Comparison of ENCODE assay signal across 9 cellular contexts in genomic region chr22:41920271-41920976, GRCh38. TPM values are rescaled to one million over a fixed set of nuclear protein-coding genes. Genes with fewer than 3 reads are reported as not detected.
DNase-seq lines count a peak whose midpoint lies in the region; ATAC-seq and TF ChIP-seq lines count a peak whose summit lies in the region.
"Had no signal": no experiment of that assay in that cellular context is flagged by ENCODE, and none has a peak within 500 bp of the region (broad histone marks: within the 10 kb centered on the region; RNA-seq: fewer than 3 reads in every experiment).

No MANE protein-coding gene starts in this region.

- TF ChIP-seq POLR2A in GM19193 (IDR thresholded peaks at IDR 0.05; ENCODE audit: extremely low read depth, insufficient read depth, insufficient read length) = peak; percentile 53
- no peak for TF ChIP-seq POLR2A in spleen (IDR thresholded peaks at IDR 0.05)

- no peaks in the 10 kb centered on the region for H3K9me3 ChIP-seq in spleen
- H3K9me3 ChIP-seq in effector memory CD4-positive, alpha-beta T cell (ENCODE audit: control insufficient read depth, low read length) = no peaks in the 10 kb centered on the region
- H3K9me3 ChIP-seq: pancreas had no signal

- DNase-seq in coronary artery (ENCODE audit: low spot score) (no peak), spleen (peak; percentile 90), GF-D8 (lab: John Stamatoyannopoulos, UW) (no peak), ACHN (no peak)
- DNase-seq in effector memory CD4-positive, alpha-beta T cell = no peak

- H3K27ac ChIP-seq in coronary artery (no peak overlapping the region), spleen (peak overlapping the region; percentile 63 to 99 (median 90))
- no peak overlapping the region for H3K27ac ChIP-seq in effector memory CD4-positive, alpha-beta T cell (ENCODE audit: insufficient read depth, low read length, poor library complexity, severe bottlenecking)
- H3K27ac ChIP-seq: pancreas had no signal

- ATAC-seq in HG02943 (IDR thresholded peaks at IDR 0.05; ENCODE audit: low read depth, unreplicated experiment) (peak; percentile 20), GM18519 (IDR thresholded peaks at IDR 0.05; ENCODE audit: low FRiP score, unreplicated experiment) (no peak)

- TF ChIP-seq CTCF in coronary artery (IDR thresholded peaks at IDR 0.05) = no peak
- no peak for TF ChIP-seq CTCF in spleen (IDR thresholded peaks at IDR 0.05 in 8 of 11, conservative IDR thresholded peaks at IDR 0.05 in 3 of 11)

- peaks cover 0 to 15% (median 0%) of the 10 kb centered on the region in 6 donors for H3K36me3 ChIP-seq in spleen
- H3K36me3 ChIP-seq in effector memory CD4-positive, alpha-beta T cell (ENCODE audit: control insufficient read depth, insufficient read depth, low read length) = no peaks in the 10 kb centered on the region
- H3K36me3 ChIP-seq: pancreas had no signal

- H3K4me1 ChIP-seq in spleen = peaks cover 22 to 98% (median 74%) of the 10 kb centered on the region in 6 donors
- peaks cover 12% of the 10 kb centered on the region for H3K4me1 ChIP-seq in effector memory CD4-positive, alpha-beta T cell (ENCODE audit: control insufficient read depth, insufficient read depth, low read length, poor library complexity, severe bottlenecking)

- intact Hi-C loops in spleen (cut with DNase I; ENCODE audit: low total_unique reads) = no loop called here

- H3K4me3 ChIP-seq in coronary artery = peak overlapping the region; percentile 67
- H3K4me3 ChIP-seq in spleen = peak overlapping the region in 6 of 8 donors; percentile 41 to 70 (median 46)
- no peak overlapping the region for H3K4me3 ChIP-seq in effector memory CD4-positive, alpha-beta T cell (ENCODE audit: insufficient read depth, low read depth, low read length, poor library complexity, severe bottlenecking)

- in situ Hi-C loops in ACHN (cut with HindIII; ENCODE audit: low pct_ligation_motif_present, low pct_unique_long_range_greater_than_20kb, low sequenced_read_pairs) = no loop called here

- peaks cover 0 to 65% (median 18%) of the 10 kb centered on the region in 7 donors for H3K27me3 ChIP-seq in spleen (replicated peaks in 1 of 7)
- peaks cover under 1% of the 10 kb centered on the region for H3K27me3 ChIP-seq in effector memory CD4-positive, alpha-beta T cell (replicated peaks; ENCODE audit: control insufficient read depth, insufficient read depth, low read length, poor library complexity, severe bottlenecking)

- 29 to 43% (median 36%) methylated on average over 11 to 21 of the region's 21 CpGs for WGBS in spleen, 5 donors

RNA-seq across cellular contexts. Expression of gene SHISA8, which starts 5.5 kb away (rescaled TPM):
- total RNA-seq in spleen = 1 to 10 TPM in 6 of 7 donors, under 1 TPM in 1; 0.51 to 5.9 (median 3.6) TPM
- 1 to 10 TPM; 1.2 to 2.0 (median 1.4) TPM for polyA plus RNA-seq in spleen
- total RNA-seq: pancreas had no signal
- polyA plus RNA-seq: pancreas had no signal

RNA-seq across cellular contexts. Expression of gene TNFRSF13C, which starts 6.2 kb away (rescaled TPM):
- 100 to 1,000 TPM in 1 of 7 donors, 10 to 100 TPM in 6; 65.3 to 144 (median 84.2) TPM for total RNA-seq in spleen
- 10 to 100 TPM; 57.8 to 95.5 (median 65.9) TPM for polyA plus RNA-seq in spleen

RNA-seq across cellular contexts. Expression of gene CENPM, which starts 26.5 kb away (rescaled TPM):
- 10 to 100 TPM in 4 of 7 donors, 1 to 10 TPM in 3; 3.3 to 20.9 (median 10.1) TPM for total RNA-seq in spleen
- polyA plus RNA-seq in spleen = 10 to 100 TPM; 14.4 to 63.1 (median 24.7) TPM

RNA-seq across cellular contexts. Expression of gene SEPTIN3, which starts 48.8 kb away (rescaled TPM):
- total RNA-seq in spleen = 1 to 10 TPM in 1 of 7 donors, under 1 TPM in 6; 0.17 to 1.0 (median 0.26) TPM
- under 1 TPM; 0.07 to 0.16 (median 0.09) TPM for polyA plus RNA-seq in spleen

Comparison
In these comparisons a context has a peak if more than half of its experiments do, and no peak if none do; other contexts are left out.
1. H3K27ac ChIP-seq: peak in spleen (8 of 8); none in coronary artery (0 of 2) and effector memory CD4-positive, alpha-beta T cell (single experiment).